Comparison of ENCODE assay signal across 17 cellular contexts in genomic region chr3:28247286-28247685, GRCh38. TPM values are rescaled to one million over a fixed set of nuclear protein-coding genes. Genes with fewer than 3 reads are reported as not detected.
DNase-seq lines count a peak whose midpoint lies in the region; ATAC-seq and TF ChIP-seq lines count a peak whose summit lies in the region.
"Had no signal": no experiment of that assay in that cellular context is flagged by ENCODE, and none has a peak within 500 bp of the region (broad histone marks: within the 10 kb centered on the region; RNA-seq: fewer than 3 reads in every experiment).

No MANE protein-coding gene starts in this region.

- H3K36me3 ChIP-seq in CD8-positive, alpha-beta T cell (ENCODE audit: insufficient read depth, low read length): no peaks in the 10 kb centered on the region
- H3K36me3 ChIP-seq in GM23338 (ENCODE audit: insufficient read depth) (no peaks in the 10 kb centered on the region), mesenchymal stem cell (ENCODE audit: control insufficient read depth in 1 of 2, insufficient read depth in 2 of 2, low read depth in 1 of 2, low read length in 2 of 2) (no peaks in the 10 kb centered on the region), ascending aorta (no peaks in the 10 kb centered on the region), BE2C (no peaks in the 10 kb centered on the region)

- H3K14ac ChIP-seq in mesenchymal stem cell (ENCODE audit: low read length in 2 of 2): no peak overlapping the region

- no peak overlapping the region for H2BK12ac ChIP-seq in mesenchymal stem cell (ENCODE audit: low read length in 2 of 2)

- intact Hi-C loops in CD8-positive, alpha-beta T cell (cut with DNase I, micrococcal nuclease): loop anchor here (2.0 to 5.0 kb wide), 2 partner anchors 16 to 40 kb away; no protein-coding TSS in a partner anchor
- intact Hi-C loops in ascending aorta (cut with DNase I): loop anchor here (10.0 kb wide), 1 partner anchor 532 kb away; no protein-coding TSS in a partner anchor

- no peaks in the 10 kb centered on the region for H3K9me2 ChIP-seq in GM23338 (ENCODE audit: insufficient read depth)

- no peak for ATAC-seq in CD8-positive, alpha-beta T cell
- peak; percentile 42 for ATAC-seq in GM23338
- ATAC-seq in WTC11: peak; percentile 21

- no peaks in the 10 kb centered on the region for H3K36me3 Mint-ChIP-seq in CD8-positive, alpha-beta T cell
- H3K36me3 Mint-ChIP-seq in GM23338 (ENCODE audit: low read depth): peaks cover 6% of the 10 kb centered on the region; the same call in 2 of the 3 replicates
- no peaks in the 10 kb centered on the region for H3K36me3 Mint-ChIP-seq in WTC11

- peak overlapping the region; percentile 39 for H4K8ac ChIP-seq in mesenchymal stem cell (ENCODE audit: low read length)

- H3K18ac ChIP-seq in mesenchymal stem cell (ENCODE audit: low read depth in 1 of 2, low read length in 2 of 2): no peak overlapping the region

- H3K27ac Mint-ChIP-seq in CD8-positive, alpha-beta T cell: peak overlapping the region; percentile 42
- 0 out of 2 replicates have a peak overlapping the region, but pooled peaks have one; percentile 66 for H3K27ac Mint-ChIP-seq in GM23338
- H3K27ac Mint-ChIP-seq in WTC11: no peak overlapping the region
- H3K27ac Mint-ChIP-seq: HFFc6 had no signal

- no peaks in the 10 kb centered on the region for H3K9me3 ChIP-seq in CD8-positive, alpha-beta T cell (ENCODE audit: low read length)
- H3K9me3 ChIP-seq in mesenchymal stem cell (ENCODE audit: control insufficient read depth, low read length) (no peaks in the 10 kb centered on the region), ascending aorta (no peaks in the 10 kb centered on the region), BE2C (no peaks in the 10 kb centered on the region)

- H2BK15ac ChIP-seq in mesenchymal stem cell (ENCODE audit: low read depth, poor library complexity, severe bottlenecking): no peak overlapping the region

- no peaks in the 10 kb centered on the region for H3K27me3 Mint-ChIP-seq in CD8-positive, alpha-beta T cell (ENCODE audit: low read depth)
- H3K27me3 Mint-ChIP-seq in GM23338 (ENCODE audit: insufficient read depth, low read depth, poor library complexity): peaks cover 2% of the 10 kb centered on the region
- no peaks in the 10 kb centered on the region for H3K27me3 Mint-ChIP-seq in WTC11 (ENCODE audit: low read depth)

- no peak for TF ChIP-seq CTCF in CD8-positive, alpha-beta T cell (IDR thresholded peaks at IDR 0.05)
- no peak for TF ChIP-seq CTCF in GM23338 (conservative IDR thresholded peaks at IDR 0.05; ENCODE audit: low read depth in 2 of 2)
- no peak for TF ChIP-seq CTCF in WTC11 (IDR thresholded peaks at IDR 0.05)
- no peak for TF ChIP-seq CTCF in ascending aorta (IDR thresholded peaks at IDR 0.05)
- TF ChIP-seq CTCF in BE2C (IDR thresholded peaks at IDR 0.05; ENCODE audit: low read depth, low read length): no peak

- H3K4me2 ChIP-seq in GM23338 (no peak overlapping the region), mesenchymal stem cell (ENCODE audit: low read length, poor library complexity, severe bottlenecking) (no peak overlapping the region)

- 94% methylated on average over 1 of the region's 1 CpG for WGBS in mesenchymal stem cell

- H3K79me1 ChIP-seq in mesenchymal stem cell (replicated peaks; ENCODE audit: low read length, poor library complexity, severe bottlenecking): peaks cover 29% of the 10 kb centered on the region

- H3K27ac ChIP-seq in CD8-positive, alpha-beta T cell (ENCODE audit: low read depth, low read length): no peak overlapping the region
- H3K27ac ChIP-seq in GM23338 (ENCODE audit: low read depth) (no peak overlapping the region), mesenchymal stem cell (ENCODE audit: low read length, poor library complexity, severe bottlenecking) (no peak overlapping the region), ascending aorta (no peak overlapping the region)

- no peak overlapping the region for H2AFZ ChIP-seq in GM23338
- no peak overlapping the region for H2AFZ ChIP-seq in mesenchymal stem cell (ENCODE audit: low read depth, low read length)

- H3K4me1 Mint-ChIP-seq in CD8-positive, alpha-beta T cell (ENCODE audit: low read depth): peaks cover 86% of the 10 kb centered on the region
- H3K4me1 Mint-ChIP-seq in GM23338 (peaks cover 62% of the 10 kb centered on the region), WTC11 (peaks cover 76% of the 10 kb centered on the region)

- H3K23ac ChIP-seq in mesenchymal stem cell (ENCODE audit: low read length in 2 of 2): no peak overlapping the region

- peaks cover 39% of the 10 kb centered on the region for H3K4me1 ChIP-seq in CD8-positive, alpha-beta T cell (ENCODE audit: insufficient read depth, low read length)
- H3K4me1 ChIP-seq in GM23338 (ENCODE audit: insufficient read depth) (peaks cover 52% of the 10 kb centered on the region), mesenchymal stem cell (ENCODE audit: control insufficient read depth, insufficient read depth, low read depth, low read length) (no peaks in the 10 kb centered on the region), ascending aorta (peaks cover 0 to 4% of the 10 kb centered on the region in 2 donors), BE2C (no peaks in the 10 kb centered on the region)

- H3K4me3 ChIP-seq in CD8-positive, alpha-beta T cell (ENCODE audit: low read depth, low read length): no peak overlapping the region
- H3K4me3 ChIP-seq in GM23338: no peak overlapping the region
- H3K4me3 ChIP-seq in mesenchymal stem cell (ENCODE audit: insufficient read depth in 1 of 2, low read depth in 1 of 2, low read length in 2 of 2): no peak overlapping the region
- H3K4me3 ChIP-seq in ascending aorta: no peak overlapping the region
- no peak overlapping the region for H3K4me3 ChIP-seq in BE2C (ENCODE audit: low read depth, low read length)

- H3K9ac ChIP-seq in mesenchymal stem cell (ENCODE audit: low read length): no peak overlapping the region

- POLR2A ChIA-PET in CD8-positive, alpha-beta T cell (lab: Charles Lee): no interaction called here
- POLR2A ChIA-PET in WTC11 (lab: Charles Lee): interaction anchor here (1.0 kb wide), 1 partner anchor 102 kb away, joined by 4 read pairs; the partner anchor contains the start of genes AZI2 and ZCWPW2

- H2BK120ac ChIP-seq in mesenchymal stem cell (ENCODE audit: low read depth, low read length): no peak overlapping the region

- no peak overlapping the region for H4K91ac ChIP-seq in mesenchymal stem cell (ENCODE audit: low read length)

- 0 out of 2 replicates have a peak, but pooled peaks cover 5% of the 10 kb centered on the region for H4K20me1 ChIP-seq in GM23338 (replicated peaks; ENCODE audit: insufficient read depth)

- H3K79me2 ChIP-seq in GM23338 (replicated peaks; ENCODE audit: insufficient read depth): peaks cover 75% of the 10 kb centered on the region

- H3K9me3 Mint-ChIP-seq in CD8-positive, alpha-beta T cell: no peaks in the 10 kb centered on the region
- H3K9me3 Mint-ChIP-seq in GM23338 (no peaks in the 10 kb centered on the region; the same call in 2 of the 3 replicates), WTC11 (peaks cover 6% of the 10 kb centered on the region)
- H3K9me3 Mint-ChIP-seq: HFFc6 had no signal

- no peak overlapping the region for H3K4ac ChIP-seq in mesenchymal stem cell (ENCODE audit: low read depth in 1 of 2, low read length in 2 of 2)

- H3K27me3 ChIP-seq in CD8-positive, alpha-beta T cell (ENCODE audit: insufficient read depth, low read length): no peaks in the 10 kb centered on the region
- no peaks in the 10 kb centered on the region for H3K27me3 ChIP-seq in GM23338 (ENCODE audit: insufficient read depth)
- H3K27me3 ChIP-seq in mesenchymal stem cell (ENCODE audit: control insufficient read depth in 1 of 2, insufficient read depth in 1 of 2, low read length in 2 of 2): no peaks in the 10 kb centered on the region
- H3K27me3 ChIP-seq in ascending aorta: no peaks in the 10 kb centered on the region
- no peaks in the 10 kb centered on the region for H3K27me3 ChIP-seq in BE2C

- CTCF ChIA-PET in CD8-positive, alpha-beta T cell (lab: Charles Lee): no interaction called here
- CTCF ChIA-PET in WTC11 (lab: Charles Lee): no interaction called here

- DNase-seq in CD8-positive, alpha-beta T cell: no peak
- DNase-seq in GM23338 (ENCODE audit: low spot score): no peak
- DNase-seq in WTC11 (ENCODE audit: low spot score): no peak
- no peak for DNase-seq in mesenchymal stem cell
- DNase-seq in SKM-1 treated with dmso at 0.1 percent for 144 hours (lab: John Stamatoyannopoulos, UW; ENCODE audit: unreplicated experiment): no peak
- no peak for DNase-seq in ascending aorta (ENCODE audit: low spot score in 2 of 2)
- DNase-seq in BE2C: no peak
- no peak for DNase-seq in DMS53 (lab: John Stamatoyannopoulos, UW)
- DNase-seq: ACHN, AML-193, DMS79 treated with DMSO at 0.1 percent for 48 hours, HFFc6, IMR-90, Karpas-422, NCI-H1105, NCI-H1694, NCI-H524 had no signal

- peak overlapping the region; percentile 30 for H3K4me3 Mint-ChIP-seq in CD8-positive, alpha-beta T cell
- H3K4me3 Mint-ChIP-seq in GM23338: no peak overlapping the region
- H3K4me3 Mint-ChIP-seq in WTC11: no peak overlapping the region
- H3K4me3 Mint-ChIP-seq: HFFc6 had no signal

- H2AK5ac ChIP-seq in mesenchymal stem cell (ENCODE audit: low read length, severe bottlenecking): no peak overlapping the region

- no peak overlapping the region for H2BK5ac ChIP-seq in mesenchymal stem cell (ENCODE audit: low read depth, low read length, poor library complexity, severe bottlenecking)

- no peaks in the 10 kb centered on the region for H3F3A ChIP-seq in GM23338 (replicated peaks; ENCODE audit: low read depth)

TF ChIP-seq in WTC11, 78 proteins besides CTCF, POLR2A, EP300 and RAD21 (continues in another document):
- TF ChIP-seq PRRX2 (CRISPR knock-in tag; IDR thresholded peaks at IDR 0.05) (no peak), PREB (CRISPR knock-in tag; IDR thresholded peaks at IDR 0.05; ENCODE audit: borderline replicate concordance) (no peak)

RNA-seq across cellular contexts. Expression of gene CMC1, which starts 5.9 kb away (rescaled TPM):
- total RNA-seq in CD8-positive, alpha-beta T cell: 10 to 100 TPM; 28.0 to 31.0 TPM
- 9.2 and 16.1 TPM in 2 replicates for total RNA-seq in GM23338 (2014; rRNA removed; shearing (Covaris generic))
- 144 and 146 TPM in 2 replicates for polyA plus RNA-seq in GM23338 (2016; fragmentation: Nextera tagmentation; extraction: Ambion mirVana)
- total RNA-seq in WTC11 (2021) (25.3 to 29.6 TPM (median 26.4 TPM) in 3 replicates), ascending aorta (68.5 TPM)
- polyA plus RNA-seq in mesenchymal stem cell (2013, experiment 1 of 2): 47.5 TPM
- 52.3 TPM for polyA plus RNA-seq in mesenchymal stem cell (2013, experiment 2 of 2)
- polyA plus RNA-seq in BE2C (2012; ENCODE audit: insufficient read depth, insufficient read length, low read depth): 6.2 TPM
